In the genomic region with DNA sequence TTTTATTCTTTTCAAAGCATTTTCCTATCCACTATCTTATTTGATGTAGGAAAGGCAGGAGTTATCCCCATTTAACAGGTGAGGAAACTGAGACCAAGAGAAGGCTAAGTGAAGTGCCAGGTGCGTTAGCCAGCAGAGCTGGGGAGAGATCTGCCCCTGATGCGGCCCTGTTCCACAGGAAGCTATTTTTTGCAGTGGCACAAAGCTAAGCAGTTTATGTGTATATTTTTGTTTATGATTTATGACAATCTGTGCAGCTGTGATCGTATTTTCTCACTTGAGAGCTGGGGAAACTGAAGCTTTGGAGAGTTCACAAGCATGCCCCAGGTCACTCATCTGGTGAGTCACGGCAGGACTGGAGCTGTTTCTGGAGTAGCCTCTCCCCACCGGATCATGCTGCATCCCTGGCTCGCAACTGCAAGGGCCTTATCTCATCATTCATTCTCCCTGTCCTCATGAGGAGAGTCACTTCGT, we compare ENCODE assay signal across 15 cellular contexts. TPM values are rescaled to one million over a fixed set of nuclear protein-coding genes. Genes with fewer than 3 reads are reported as not detected.
A peak's percentile ranks its signal among the peaks of the same experiment; 100 is the strongest.
DNase-seq lines count a peak whose midpoint lies in the region; ATAC-seq and TF ChIP-seq lines count a peak whose summit lies in the region.
"Had no signal": no experiment of that assay in that cellular context is flagged by ENCODE, and none has a peak within 500 bp of the region (broad histone marks: within the 10 kb centered on the region; RNA-seq: fewer than 3 reads in every experiment).

No MANE protein-coding gene starts in this region.

- H3K27me3 ChIP-seq in brain microvascular endothelial cell (replicated peaks) (no peaks in the 10 kb centered on the region), right lobe of liver (no peaks in the 10 kb centered on the region)

- ATAC-seq in right lobe of liver = peak in 3 of 4 donors; percentile 12 to 24 (median 16)
- ATAC-seq: effector memory CD8-positive, alpha-beta T cell; HCT116; naive thymus-derived CD8-positive, alpha-beta T cell had no signal

- H3K4me3 ChIP-seq in brain microvascular endothelial cell (ENCODE audit: low read depth, low read length) = no peak overlapping the region
- no peak overlapping the region for H3K4me3 ChIP-seq in right lobe of liver

- no peak for TF ChIP-seq POLR2A in right lobe of liver (IDR thresholded peaks at IDR 0.05)

- no peaks in the 10 kb centered on the region for H3K4me1 ChIP-seq in right lobe of liver

- WGBS in right lobe of liver (ENCODE audit: insufficient coverage, low coverage, low lambda C conversion rate, missing lambda C conversion rate) = 66% methylated on average over 4 of the region's 7 CpGs

- no peaks in the 10 kb centered on the region for H3K36me3 ChIP-seq in brain microvascular endothelial cell (replicated peaks)
- H3K36me3 ChIP-seq in right lobe of liver = peaks cover 0 to 67% (median 1%) of the 10 kb centered on the region in 4 donors

- TF ChIP-seq CTCF in brain microvascular endothelial cell (IDR thresholded peaks at IDR 0.05; ENCODE audit: low read depth, low read length, missing control alignments) (no peak), right lobe of liver (IDR thresholded peaks at IDR 0.05) (no peak)

- in situ Hi-C loops in brain microvascular endothelial cell (cut with HindIII; ENCODE audit: low pct_ligation_motif_present, low sequenced_read_pairs) = no loop called here

- no peak overlapping the region for H3K27ac ChIP-seq in brain microvascular endothelial cell
- H3K27ac ChIP-seq in right lobe of liver = no peak overlapping the region

- DNase-seq in A172 (ENCODE audit: low spot score) (peak; percentile 74), HCEC 1CT (peak; percentile 50), brain microvascular endothelial cell (peak; percentile 20), right lobe of liver (no peak), HT-29 (ENCODE audit: low spot score) (no peak), NCI-H146 treated with DMSO at 0.1 percent for 48 hours (lab: John Stamatoyannopoulos, UW; ENCODE audit: unreplicated experiment) (no peak), DMS79 treated with DMSO at 0.1 percent for 48 hours (lab: John Stamatoyannopoulos, UW) (no peak), OCI-M1 (lab: John Stamatoyannopoulos, UW) (no peak)
- DNase-seq: activated CD4-positive, alpha-beta memory T cell treated with anti-CD3 and anti-CD28 coated beads, Interleukin-2, amount 10 ng/mL, durations not matched to agents 7 days and 5 days; activated T-cell treated with anti-CD3 and anti-CD28 coated beads, Interleukin-2, amount 50 U/mL, for 48 hours; effector memory CD8-positive, alpha-beta T cell; naive thymus-derived CD8-positive, alpha-beta T cell; NCI-H69; SW 1271 had no signal

- no peaks in the 10 kb centered on the region for H3K9me3 ChIP-seq in right lobe of liver

- intact Hi-C loops in right lobe of liver (cut with DNase I) = no loop called here

RNA-seq across cellular contexts. Expression of gene SLC29A3, which starts 38.8 kb away (rescaled TPM):
- 0.72 and 1.9 TPM in 2 replicates for total RNA-seq in A172 (2014; rRNA removed; shearing (Covaris generic))
- total RNA-seq in right lobe of liver = 10 to 100 TPM in 2 of 6 experiments, 1 to 10 TPM in 4; 5.7 to 17.4 (median 7.7) TPM
- 4.1 and 4.4 TPM in 2 replicates for total RNA-seq in HT-29 (2014; rRNA removed; shearing (Covaris generic))

RNA-seq across cellular contexts. Expression of gene CDH23, which starts 38.9 kb away (rescaled TPM):
- 0.14 and 0.29 TPM in 2 replicates for total RNA-seq in A172 (2014; rRNA removed; shearing (Covaris generic))
- total RNA-seq in right lobe of liver = 10 to 100 TPM in 1 of 6 experiments, 1 to 10 TPM in 5; 3.3 to 19.7 (median 6.3) TPM
- 0.05 and 0.63 TPM in 2 replicates for total RNA-seq in HT-29 (2014; rRNA removed; shearing (Covaris generic))

Comparison
In these comparisons a context has a peak if more than half of its experiments do, and no peak if none do; other contexts are left out.
1. DNase-seq: peak in A172 (single experiment), HCEC 1CT (single experiment) and brain microvascular endothelial cell (single experiment); none in right lobe of liver (0 of 3), HT-29 (single experiment), NCI-H146 treated with DMSO at 0.1 percent for 48 hours (single experiment), DMS79 treated with DMSO at 0.1 percent for 48 hours (single experiment) and OCI-M1 (single experiment).